In the genomic region with DNA sequence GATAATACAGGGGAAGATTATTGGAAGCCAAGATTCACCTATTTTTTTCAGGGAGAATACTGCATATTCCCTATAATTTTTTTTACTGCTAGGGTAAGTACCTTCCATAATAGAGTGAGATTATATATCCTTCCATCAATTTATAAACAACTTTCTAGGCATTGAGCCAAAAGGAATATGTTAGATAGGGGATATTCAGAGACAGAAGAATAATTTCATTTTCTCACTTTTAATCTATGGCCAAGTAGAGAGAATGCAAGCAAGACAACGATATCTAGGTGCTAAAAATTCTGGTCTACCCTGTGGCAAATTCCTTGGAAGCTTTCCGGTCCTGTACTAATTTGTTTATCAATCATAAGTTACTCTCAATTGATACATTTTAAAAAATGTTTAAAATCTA, we compare ENCODE assay signal across 29 cellular contexts.
"Had no signal": no experiment of that assay in that cellular context is flagged by ENCODE, and none has a peak within 500 bp of the region (broad histone marks: within the 10 kb centered on the region; RNA-seq: fewer than 3 reads in every experiment).

No MANE protein-coding gene starts in this region.

- H3K27me3 ChIP-seq: brain microvascular endothelial cell, cardiac muscle cell, Peyer's patch, SJCRH30 had no signal

- H3K36me3 Mint-ChIP-seq: activated naive CD4-positive, alpha-beta T cell treated with anti-CD3 and anti-CD28 coated beads, Interleukin-2, amount 50 U/mL, for 72 hours; IgD-negative memory B cell; WTC11 had no signal

- H3K9me3 Mint-ChIP-seq: activated naive CD4-positive, alpha-beta T cell treated with anti-CD3 and anti-CD28 coated beads, Interleukin-2, amount 50 U/mL, for 72 hours; activated naive CD8-positive, alpha-beta T cell treated with anti-CD3 and anti-CD28 coated beads, Interleukin-2, amount 50 U/mL, for 24 hours; activated T-cell treated with anti-CD3 and anti-CD28 coated beads, Interleukin-2, amount 50 U/mL, for 4 hours; IgD-negative memory B cell; T-helper 2 cell treated with Interferon-gamma antibody and Interleukin-4, amounts not matched to agents 5 μg/mL and 100 μg/mL, for 36 hours; WTC11 had no signal

- ATAC-seq: activated CD8-positive, alpha-beta memory T cell treated with anti-CD3 and anti-CD28 coated beads, Interleukin-2, amount 10 ng/mL, durations not matched to agents 7 days and 5 days; activated naive CD4-positive, alpha-beta T cell treated with anti-CD3 and anti-CD28 coated beads, Interleukin-2, amount 50 U/mL, for 72 hours; activated naive CD8-positive, alpha-beta T cell treated with anti-CD3 and anti-CD28 coated beads, Interleukin-2, amount 50 U/mL, for 24 hours; activated T-cell treated with anti-CD3 and anti-CD28 coated beads, Interleukin-2, amount 50 U/mL, for 4 hours; WTC11 had no signal

- H3K4me1 ChIP-seq: Peyer's patch, SJCRH30 had no signal

- H3K4me1 Mint-ChIP-seq: activated CD8-positive, alpha-beta memory T cell treated with anti-CD3 and anti-CD28 coated beads, Interleukin-2, amount 10 ng/mL, durations not matched to agents 7 days and 5 days; activated naive CD8-positive, alpha-beta T cell treated with anti-CD3 and anti-CD28 coated beads, Interleukin-2, amount 50 U/mL, for 24 hours; WTC11 had no signal

- H3K4me3 Mint-ChIP-seq: activated CD8-positive, alpha-beta memory T cell treated with anti-CD3 and anti-CD28 coated beads, Interleukin-2, amount 10 ng/mL, durations not matched to agents 7 days and 5 days; activated naive CD8-positive, alpha-beta T cell treated with anti-CD3 and anti-CD28 coated beads, Interleukin-2, amount 50 U/mL, for 24 hours; activated T-cell treated with anti-CD3 and anti-CD28 coated beads, Interleukin-2, amount 50 U/mL, for 4 hours; IgD-negative memory B cell; T-helper 2 cell treated with Interferon-gamma antibody and Interleukin-4, amounts not matched to agents 5 μg/mL and 100 μg/mL, for 36 hours; WTC11 had no signal

- DNase-seq: activated CD4-positive, alpha-beta T cell treated with anti-CD3 and anti-CD28 coated beads for 48 hours; activated CD4-positive, alpha-beta T cell treated with anti-CD3 and anti-CD28 coated beads, Interleukin-2, amount 50 U/mL, for 4 hours; activated CD4-positive, CD25-positive, alpha-beta regulatory T cell treated with anti-CD3 and anti-CD28 coated beads, Interleukin-2, amount 50 U/mL, for 72 hours; activated CD8-positive, alpha-beta memory T cell treated with anti-CD3 and anti-CD28 coated beads, Interleukin-2, amount 10 ng/mL, durations not matched to agents 7 days and 5 days; activated effector memory CD4-positive, alpha-beta T cell treated with anti-CD3 and anti-CD28 coated beads, Interleukin-2, amount 50 U/mL, for 16 hours; activated naive CD4-positive, alpha-beta T cell treated with Interleukin-2 at 50 U/mL for 16 hours; activated naive CD8-positive, alpha-beta T cell treated with anti-CD3 and anti-CD28 coated beads, Interleukin-2, amount 50 U/mL, for 24 hours; activated T-cell treated with anti-CD3 and anti-CD28 coated beads, Interleukin-2, amount 50 U/mL, for 4 hours; amniotic stem cell; brain microvascular endothelial cell; KG1; NCI-H1048; NCI-H146; NCI-H187 treated with DMSO at 0.1 percent for 48 hours; NCI-H2081 treated with DMSO at 0.1 percent for 48 hours; NCI-H446 treated with DMSO at 0.1 percent for 48 hours; NCI-H524 treated with DMSO at 0.1 percent for 48 hours; NCI-H774; NK-92 treated with Interleukin-12 subunit alpha and Interleukin-12 subunit beta, amount 100 ng/mL, for 24 hours; Peyer's patch; Right ventricle myocardium superior; SW 1271 had no signal

- H3K4me3 ChIP-seq: cardiac muscle cell, Peyer's patch, SJCRH30 had no signal

- H3K27ac ChIP-seq: brain microvascular endothelial cell, cardiac muscle cell, Peyer's patch, RWPE1, SJCRH30 had no signal

- H3K36me3 ChIP-seq: brain microvascular endothelial cell, cardiac muscle cell, Peyer's patch, SJCRH30 had no signal

- H3K9me3 ChIP-seq: Peyer's patch, SJCRH30 had no signal

- H3K27ac Mint-ChIP-seq: activated CD8-positive, alpha-beta memory T cell treated with anti-CD3 and anti-CD28 coated beads, Interleukin-2, amount 10 ng/mL, durations not matched to agents 7 days and 5 days; activated naive CD4-positive, alpha-beta T cell treated with anti-CD3 and anti-CD28 coated beads, Interleukin-2, amount 50 U/mL, for 72 hours; activated naive CD8-positive, alpha-beta T cell treated with anti-CD3 and anti-CD28 coated beads, Interleukin-2, amount 50 U/mL, for 24 hours; IgD-negative memory B cell; T-helper 2 cell treated with Interferon-gamma antibody and Interleukin-4, amounts not matched to agents 5 μg/mL and 100 μg/mL, for 36 hours; WTC11 had no signal

- H3K27me3 Mint-ChIP-seq: activated CD8-positive, alpha-beta memory T cell treated with anti-CD3 and anti-CD28 coated beads, Interleukin-2, amount 10 ng/mL, durations not matched to agents 7 days and 5 days; activated naive CD8-positive, alpha-beta T cell treated with anti-CD3 and anti-CD28 coated beads, Interleukin-2, amount 50 U/mL, for 24 hours; IgD-negative memory B cell had no signal
